ENCODE assay signal across 8 cellular contexts in the genomic region with DNA sequence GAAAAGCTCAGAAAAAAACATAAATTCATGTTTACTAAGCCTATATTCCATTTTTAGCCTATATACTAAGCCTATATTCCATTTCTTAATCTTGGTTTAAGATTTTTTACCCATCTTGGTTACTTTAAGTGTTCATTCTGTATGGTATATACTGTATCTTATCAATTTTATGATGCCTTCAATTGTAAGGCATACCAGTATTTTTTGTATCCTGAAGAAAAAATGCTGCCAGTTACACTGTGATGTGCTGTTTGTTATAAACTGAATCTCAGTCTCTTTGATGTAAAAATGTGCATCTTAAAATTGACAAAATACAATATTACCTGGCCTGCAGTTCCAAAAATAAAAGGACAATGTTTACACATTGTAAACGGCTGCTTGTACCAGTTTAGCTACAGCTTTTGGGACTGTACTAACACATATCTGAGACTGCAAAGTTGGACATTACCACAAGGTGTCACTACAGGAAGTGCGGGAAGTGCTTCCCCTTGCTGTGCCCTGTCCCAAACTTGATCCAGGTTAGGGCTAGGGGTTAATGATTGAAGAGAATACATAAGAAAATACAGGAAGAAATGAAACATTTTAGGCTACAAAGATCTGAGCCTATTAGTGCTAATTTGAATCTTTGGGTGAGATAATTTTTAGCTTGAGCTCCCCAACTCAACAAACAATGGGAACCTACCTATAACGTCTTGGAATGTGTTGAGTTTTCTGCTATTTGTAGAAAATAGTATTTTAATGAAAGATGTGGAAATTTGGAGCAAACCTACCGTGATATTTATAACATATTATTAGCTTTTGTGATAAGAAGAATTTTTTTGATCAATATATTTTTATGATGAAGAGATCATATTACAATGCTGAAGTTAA.
DNase-seq lines count a peak whose midpoint lies in the region; ATAC-seq and TF ChIP-seq lines count a peak whose summit lies in the region.

No MANE protein-coding gene starts in this region.

- no TSS peak for BruUV-seq in Panc1 (replicated peaks; lab: Mats Ljungman, UMichigan)

- no peak overlapping the region for H3K27ac Mint-ChIP-seq in memory B cell

- no peaks in the 10 kb centered on the region for H3K36me3 ChIP-seq in Panc1 (ENCODE audit: control insufficient read depth, insufficient read depth, low read length)

- H3K9me3 Mint-ChIP-seq in memory B cell, result peaks cover 6% of the 10 kb centered on the region

- no peaks in the 10 kb centered on the region for H3K9me3 ChIP-seq in Panc1 (ENCODE audit: control insufficient read depth, insufficient read depth, low read depth, low read length)

- peaks cover 3% of the 10 kb centered on the region for H3K4me1 Mint-ChIP-seq in memory B cell

- peak; percentile 88 for ATAC-seq in GM21723 (IDR thresholded peaks at IDR 0.05; ENCODE audit: unreplicated experiment)
- peak; percentile 94 for ATAC-seq in Panc1
- ATAC-seq in memory B cell (ENCODE audit: low read depth), result peak; percentile 56

- H3K36me3 Mint-ChIP-seq in memory B cell, result peaks cover 4% of the 10 kb centered on the region

- CTCF ChIA-PET in Panc1 (lab: Charles Lee), result interaction anchor here (1.2 kb wide), 1 partner anchor 55 kb away, joined by 3 read pairs; no protein-coding TSS in a partner anchor

- H3K27me3 ChIP-seq in Panc1 (ENCODE audit: control insufficient read depth, insufficient read depth, low read length), result peaks cover 4% of the 10 kb centered on the region; the same call in 1 of the 2 replicates

- H3K27ac ChIP-seq in 22Rv1 (no peak overlapping the region), Panc1 (ENCODE audit: low read length) (no peak overlapping the region)

- no peak overlapping the region for H3K4me3 ChIP-seq in Panc1 (ENCODE audit: low read depth in 2 of 2, low read length in 2 of 2)

- intact Hi-C loops in Panc1 (cut with micrococcal nuclease; ENCODE audit: unreplicated experiment), result no loop called here

- TF ChIP-seq CTCF in 22Rv1 (IDR thresholded peaks at IDR 0.05), result peak; percentile 99
- peak; percentile 87 for TF ChIP-seq CTCF in Panc1 (IDR thresholded peaks at IDR 0.05)

- no peak overlapping the region for H3K4me3 Mint-ChIP-seq in memory B cell

- in situ Hi-C loops in Panc1 (cut with HindIII; ENCODE audit: low pct_unique_long_range_greater_than_20kb, low sequenced_read_pairs), result no loop called here

- H3K27me3 Mint-ChIP-seq in memory B cell, result peaks cover 9% of the 10 kb centered on the region

- DNase-seq in EL (peak; percentile 43), HuH-7.5 (ENCODE audit: low spot score) (peak; percentile 32), Panc1 (ENCODE audit: low read depth, low spot score) (peak; percentile 52), dermis microvascular lymphatic vessel endothelial cell (ENCODE audit: low read depth in 2 of 2) (peak; percentile 24 to 33), memory B cell (ENCODE audit: low spot score in 2 of 2) (peak in 1 of 2 donors; percentile 13), NOMO-1 treated with DMSO at 0.1 percent for 48 hours (lab: John Stamatoyannopoulos, UW; ENCODE audit: unreplicated experiment) (no peak)

- H3K4me1 ChIP-seq in Panc1 (ENCODE audit: control insufficient read depth, insufficient read depth, low read length), result no peaks in the 10 kb centered on the region

- POLR2A ChIA-PET in Panc1 (lab: Charles Lee), result no interaction called here
